Comparison of ENCODE assay signal across 1 cellular context in genomic region chr1:19430121-19431068, GRCh38.
TF ChIP-seq lines count a peak whose summit lies in the region.

No MANE protein-coding gene starts in this region.

TF ChIP-seq in GM12878, 131 proteins besides CTCF, POLR2A, EP300 and RAD21 (continued from another document):
- TF ChIP-seq ZNF687 (IDR thresholded peaks at IDR 0.05): no peak
